Comparison of ENCODE assay signal across 1 cellular context in the genomic region with DNA sequence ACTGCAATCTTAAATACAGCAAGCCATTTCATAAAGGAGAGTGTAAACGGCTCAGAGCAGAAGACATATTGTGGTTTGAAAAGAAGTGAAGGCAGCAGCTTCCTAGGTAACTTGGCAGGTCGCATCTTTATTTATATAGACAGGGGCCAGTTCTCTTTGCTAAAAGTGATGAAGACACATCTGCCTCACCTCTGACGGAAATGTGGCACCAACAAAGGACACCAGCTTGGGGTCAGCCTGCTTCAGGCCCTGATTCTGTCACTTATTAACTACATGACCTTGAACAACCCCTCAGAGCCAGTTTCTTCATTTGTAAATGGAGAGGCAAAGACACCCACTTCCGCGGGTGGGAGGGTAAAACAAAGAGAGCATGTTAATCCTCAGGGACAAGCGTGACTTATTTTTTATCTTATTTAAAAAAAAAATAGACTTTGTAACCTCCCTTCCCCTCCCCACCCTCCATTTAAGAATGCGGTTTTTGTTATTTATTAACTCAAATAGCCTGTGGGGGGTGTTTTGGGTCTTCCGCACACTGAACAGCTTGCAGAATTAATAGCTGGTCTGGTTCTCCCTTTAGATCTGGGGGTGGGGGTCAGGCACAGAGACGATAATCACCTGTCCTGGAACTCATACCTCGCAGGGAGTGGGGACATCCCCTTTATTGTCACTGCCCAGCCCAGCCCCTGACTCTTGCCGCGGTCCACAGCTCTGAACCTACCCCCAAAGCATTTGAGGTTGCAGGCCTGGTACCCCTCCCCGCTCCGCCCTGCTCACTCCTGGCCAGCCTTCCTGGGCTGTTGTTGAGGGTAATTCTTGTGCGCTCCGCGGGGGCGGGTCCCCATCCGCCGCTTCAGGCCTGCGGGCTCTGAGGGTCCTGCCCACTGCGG.
TF ChIP-seq lines count a peak whose summit lies in the region.

No MANE protein-coding gene starts in this region.

TF ChIP-seq in HepG2, 621 proteins besides CTCF, POLR2A, EP300 and RAD21 (continued from another document and continues in another):
- TF ChIP-seq CHD4 (IDR thresholded peaks at IDR 0.05; ENCODE audit: borderline replicate concordance, low read length) (peak; percentile 20; the same call in 1 of the 2 replicates), CEBPG (CRISPR knock-in tag; IDR thresholded peaks at IDR 0.05) (peak; percentile 81), THAP11 (CRISPR knock-in tag; IDR thresholded peaks at IDR 0.05) (peak; percentile 55), ZNF367 (CRISPR knock-in tag; IDR thresholded peaks at IDR 0.05; ENCODE audit: borderline replicate concordance) (0 out of 2 replicates have a peak, but pooled peaks have one; percentile 51), CHD2 (IDR thresholded peaks at IDR 0.05; ENCODE audit: low read depth, low read length) (peak; percentile 43; the same call in 1 of the 2 replicates), CCDC6 (CRISPR knock-in tag; IDR thresholded peaks at IDR 0.05) (peak; percentile 91), NCOA1 (CRISPR knock-in tag; IDR thresholded peaks at IDR 0.05) (peak; percentile 89; the same call in 1 of the 2 replicates), NFRKB (IDR thresholded peaks at IDR 0.05) (no peak), MAZ (IDR thresholded peaks at IDR 0.05; ENCODE audit: borderline replicate concordance, low read depth, low read length) (peak; percentile 100), MAZ (CRISPR knock-in tag; IDR thresholded peaks at IDR 0.05; ENCODE audit: low read depth) (peak; percentile 73; the same call in 1 of the 2 replicates), MTF1 (CRISPR knock-in tag; IDR thresholded peaks at IDR 0.05) (no peak), ELF1 (CRISPR knock-in tag; IDR thresholded peaks at IDR 0.05) (peak; percentile 80), ZBTB7A (CRISPR knock-in tag; IDR thresholded peaks at IDR 0.05) (peak; percentile 97), SRY (CRISPR knock-in tag; IDR thresholded peaks at IDR 0.05) (peak; percentile 58; the same call in 1 of the 2 replicates), ZNF30 (CRISPR knock-in tag; IDR thresholded peaks at IDR 0.05) (no peak), GTF2F1 (IDR thresholded peaks at IDR 0.05; ENCODE audit: low read length) (0 out of 2 replicates have a peak, but pooled peaks have one; percentile 14), REL (CRISPR knock-in tag; conservative IDR thresholded peaks at IDR 0.05) (0 out of 2 replicates have a peak, but pooled peaks have one; percentile 35), ZEB1 (IDR thresholded peaks at IDR 0.05; ENCODE audit: insufficient replicate concordance, low read depth) (no peak), ARID2 (CRISPR knock-in tag; IDR thresholded peaks at IDR 0.05; ENCODE audit: borderline replicate concordance) (no peak), TCF7 (IDR thresholded peaks at IDR 0.05; ENCODE audit: low read depth) (peak; percentile 95), MYC (CRISPR knock-in tag; IDR thresholded peaks at IDR 0.05; ENCODE audit: borderline replicate concordance) (peak; percentile 58), FIP1L1 (IDR thresholded peaks at IDR 0.05; ENCODE audit: borderline replicate concordance, insufficient read depth, low read depth, low read length) (no peak), ZFY (CRISPR knock-in tag; IDR thresholded peaks at IDR 0.05) (peak; percentile 71), REPIN1 (CRISPR knock-in tag; IDR thresholded peaks at IDR 0.05; ENCODE audit: borderline replicate concordance, low read depth) (peak; percentile 55; the same call in 1 of the 2 replicates), ZC3H4 (CRISPR knock-in tag; IDR thresholded peaks at IDR 0.05; ENCODE audit: borderline replicate concordance) (no peak), ZNF547 (CRISPR knock-in tag; IDR thresholded peaks at IDR 0.05) (no peak; the same call in 1 of the 2 replicates), ZFP36 (IDR thresholded peaks at IDR 0.05; ENCODE audit: borderline replicate concordance, low read depth, low read length, partially characterized antibody) (peak; percentile 12), SAFB2 (CRISPR knock-in tag; IDR thresholded peaks at IDR 0.05; ENCODE audit: borderline replicate concordance, low read depth) (0 out of 2 replicates have a peak, but pooled peaks have one; percentile 42), SOX5 (CRISPR knock-in tag; IDR thresholded peaks at IDR 0.05; ENCODE audit: borderline replicate concordance) (peak; percentile 98), GATA4 (IDR thresholded peaks at IDR 0.05; ENCODE audit: borderline replicate concordance, low read depth) (peak; percentile 97), HDAC1 (CRISPR knock-in tag; IDR thresholded peaks at IDR 0.05) (peak; percentile 54), PHF8 (CRISPR knock-in tag; IDR thresholded peaks at IDR 0.05) (0 out of 2 replicates have a peak, but pooled peaks have one; percentile 25), ZNF792 (CRISPR knock-in tag; IDR thresholded peaks at IDR 0.05) (peak; percentile 36; the same call in 1 of the 2 replicates), ZNF224 (CRISPR knock-in tag; IDR thresholded peaks at IDR 0.05) (0 out of 2 replicates have a peak, but pooled peaks have one; percentile 79)
- TF ChIP-seq, protein P1, sequence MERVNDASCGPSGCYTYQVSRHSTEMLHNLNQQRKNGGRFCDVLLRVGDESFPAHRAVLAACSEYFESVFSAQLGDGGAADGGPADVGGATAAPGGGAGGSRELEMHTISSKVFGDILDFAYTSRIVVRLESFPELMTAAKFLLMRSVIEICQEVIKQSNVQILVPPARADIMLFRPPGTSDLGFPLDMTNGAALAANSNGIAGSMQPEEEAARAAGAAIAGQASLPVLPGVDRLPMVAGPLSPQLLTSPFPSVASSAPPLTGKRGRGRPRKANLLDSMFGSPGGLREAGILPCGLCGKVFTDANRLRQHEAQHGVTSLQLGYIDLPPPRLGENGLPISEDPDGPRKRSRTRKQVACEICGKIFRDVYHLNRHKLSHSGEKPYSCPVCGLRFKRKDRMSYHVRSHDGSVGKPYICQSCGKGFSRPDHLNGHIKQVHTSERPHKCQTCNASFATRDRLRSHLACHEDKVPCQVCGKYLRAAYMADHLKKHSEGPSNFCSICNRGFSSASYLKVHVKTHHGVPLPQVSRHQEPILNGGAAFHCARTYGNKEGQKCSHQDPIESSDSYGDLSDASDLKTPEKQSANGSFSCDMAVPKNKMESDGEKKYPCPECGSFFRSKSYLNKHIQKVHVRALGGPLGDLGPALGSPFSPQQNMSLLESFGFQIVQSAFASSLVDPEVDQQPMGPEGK (CRISPR knock-in tag; IDR thresholded peaks at IDR 0.05) = peak; percentile 90
- TF ChIP-seq, protein P2, sequence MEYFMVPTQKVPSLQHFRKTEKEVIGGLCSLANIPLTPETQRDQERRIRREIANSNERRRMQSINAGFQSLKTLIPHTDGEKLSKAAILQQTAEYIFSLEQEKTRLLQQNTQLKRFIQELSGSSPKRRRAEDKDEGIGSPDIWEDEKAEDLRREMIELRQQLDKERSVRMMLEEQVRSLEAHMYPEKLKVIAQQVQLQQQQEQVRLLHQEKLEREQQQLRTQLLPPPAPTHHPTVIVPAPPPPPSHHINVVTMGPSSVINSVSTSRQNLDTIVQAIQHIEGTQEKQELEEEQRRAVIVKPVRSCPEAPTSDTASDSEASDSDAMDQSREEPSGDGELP (IDR thresholded peaks at IDR 0.05; ENCODE audit: borderline replicate concordance, low read depth) = peak; percentile 46
- TF ChIP-seq, protein P3, sequence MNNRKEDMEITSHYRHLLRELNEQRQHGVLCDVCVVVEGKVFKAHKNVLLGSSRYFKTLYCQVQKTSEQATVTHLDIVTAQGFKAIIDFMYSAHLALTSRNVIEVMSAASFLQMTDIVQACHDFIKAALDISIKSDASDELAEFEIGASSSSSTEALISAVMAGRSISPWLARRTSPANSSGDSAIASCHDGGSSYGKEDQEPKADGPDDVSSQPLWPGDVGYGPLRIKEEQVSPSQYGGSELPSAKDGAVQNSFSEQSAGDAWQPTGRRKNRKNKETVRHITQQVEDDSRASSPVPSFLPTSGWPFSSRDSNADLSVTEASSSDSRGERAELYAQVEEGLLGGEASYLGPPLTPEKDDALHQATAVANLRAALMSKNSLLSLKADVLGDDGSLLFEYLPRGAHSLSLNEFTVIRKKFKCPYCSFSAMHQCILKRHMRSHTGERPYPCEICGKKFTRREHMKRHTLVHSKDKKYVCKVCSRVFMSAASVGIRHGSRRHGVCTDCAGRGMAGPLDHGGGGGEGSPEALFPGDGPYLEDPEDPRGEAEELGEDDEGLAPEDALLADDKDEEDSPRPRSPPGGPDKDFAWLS (CRISPR knock-in tag; IDR thresholded peaks at IDR 0.05; ENCODE audit: borderline replicate concordance) = peak; percentile 93; the same call in 1 of the 2 replicates
- TF ChIP-seq, protein P4, sequence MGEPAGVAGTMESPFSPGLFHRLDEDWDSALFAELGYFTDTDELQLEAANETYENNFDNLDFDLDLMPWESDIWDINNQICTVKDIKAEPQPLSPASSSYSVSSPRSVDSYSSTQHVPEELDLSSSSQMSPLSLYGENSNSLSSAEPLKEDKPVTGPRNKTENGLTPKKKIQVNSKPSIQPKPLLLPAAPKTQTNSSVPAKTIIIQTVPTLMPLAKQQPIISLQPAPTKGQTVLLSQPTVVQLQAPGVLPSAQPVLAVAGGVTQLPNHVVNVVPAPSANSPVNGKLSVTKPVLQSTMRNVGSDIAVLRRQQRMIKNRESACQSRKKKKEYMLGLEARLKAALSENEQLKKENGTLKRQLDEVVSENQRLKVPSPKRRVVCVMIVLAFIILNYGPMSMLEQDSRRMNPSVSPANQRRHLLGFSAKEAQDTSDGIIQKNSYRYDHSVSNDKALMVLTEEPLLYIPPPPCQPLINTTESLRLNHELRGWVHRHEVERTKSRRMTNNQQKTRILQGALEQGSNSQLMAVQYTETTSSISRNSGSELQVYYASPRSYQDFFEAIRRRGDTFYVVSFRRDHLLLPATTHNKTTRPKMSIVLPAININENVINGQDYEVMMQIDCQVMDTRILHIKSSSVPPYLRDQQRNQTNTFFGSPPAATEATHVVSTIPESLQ (CRISPR knock-in tag; conservative IDR thresholded peaks at IDR 0.05) = no peak
- TF ChIP-seq, protein P5, sequence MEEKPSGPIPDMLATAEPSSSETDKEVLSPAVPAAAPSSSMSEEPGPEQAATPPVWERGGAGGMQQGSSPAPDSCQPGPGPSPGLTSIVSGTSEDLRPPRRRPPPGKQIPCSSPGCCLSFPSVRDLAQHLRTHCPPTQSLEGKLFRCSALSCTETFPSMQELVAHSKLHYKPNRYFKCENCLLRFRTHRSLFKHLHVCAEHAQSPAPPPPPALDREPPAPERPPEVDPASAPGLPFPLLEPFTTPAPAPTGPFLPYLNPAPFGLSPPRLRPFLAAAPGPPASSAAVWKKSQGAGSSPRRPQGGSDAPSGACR (CRISPR knock-in tag; IDR thresholded peaks at IDR 0.05) = peak; percentile 69
- TF ChIP-seq, protein P6, sequence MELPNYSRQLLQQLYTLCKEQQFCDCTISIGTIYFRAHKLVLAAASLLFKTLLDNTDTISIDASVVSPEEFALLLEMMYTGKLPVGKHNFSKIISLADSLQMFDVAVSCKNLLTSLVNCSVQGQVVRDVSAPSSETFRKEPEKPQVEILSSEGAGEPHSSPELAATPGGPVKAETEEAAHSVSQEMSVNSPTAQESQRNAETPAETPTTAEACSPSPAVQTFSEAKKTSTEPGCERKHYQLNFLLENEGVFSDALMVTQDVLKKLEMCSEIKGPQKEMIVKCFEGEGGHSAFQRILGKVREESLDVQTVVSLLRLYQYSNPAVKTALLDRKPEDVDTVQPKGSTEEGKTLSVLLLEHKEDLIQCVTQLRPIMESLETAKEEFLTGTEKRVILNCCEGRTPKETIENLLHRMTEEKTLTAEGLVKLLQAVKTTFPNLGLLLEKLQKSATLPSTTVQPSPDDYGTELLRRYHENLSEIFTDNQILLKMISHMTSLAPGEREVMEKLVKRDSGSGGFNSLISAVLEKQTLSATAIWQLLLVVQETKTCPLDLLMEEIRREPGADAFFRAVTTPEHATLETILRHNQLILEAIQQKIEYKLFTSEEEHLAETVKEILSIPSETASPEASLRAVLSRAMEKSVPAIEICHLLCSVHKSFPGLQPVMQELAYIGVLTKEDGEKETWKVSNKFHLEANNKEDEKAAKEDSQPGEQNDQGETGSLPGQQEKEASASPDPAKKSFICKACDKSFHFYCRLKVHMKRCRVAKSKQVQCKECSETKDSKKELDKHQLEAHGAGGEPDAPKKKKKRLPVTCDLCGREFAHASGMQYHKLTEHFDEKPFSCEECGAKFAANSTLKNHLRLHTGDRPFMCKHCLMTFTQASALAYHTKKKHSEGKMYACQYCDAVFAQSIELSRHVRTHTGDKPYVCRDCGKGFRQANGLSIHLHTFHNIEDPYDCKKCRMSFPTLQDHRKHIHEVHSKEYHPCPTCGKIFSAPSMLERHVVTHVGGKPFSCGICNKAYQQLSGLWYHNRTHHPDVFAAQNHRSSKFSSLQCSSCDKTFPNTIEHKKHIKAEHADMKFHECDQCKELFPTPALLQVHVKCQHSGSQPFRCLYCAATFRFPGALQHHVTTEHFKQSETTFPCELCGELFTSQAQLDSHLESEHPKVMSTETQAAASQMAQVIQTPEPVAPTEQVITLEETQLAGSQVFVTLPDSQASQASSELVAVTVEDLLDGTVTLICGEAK (IDR thresholded peaks at IDR 0.05) = no peak
- TF ChIP-seq, protein P6 (CRISPR knock-in tag; IDR thresholded peaks at IDR 0.05) = peak; percentile 79; the same call in 1 of the 2 replicates
- TF ChIP-seq, protein P7, sequence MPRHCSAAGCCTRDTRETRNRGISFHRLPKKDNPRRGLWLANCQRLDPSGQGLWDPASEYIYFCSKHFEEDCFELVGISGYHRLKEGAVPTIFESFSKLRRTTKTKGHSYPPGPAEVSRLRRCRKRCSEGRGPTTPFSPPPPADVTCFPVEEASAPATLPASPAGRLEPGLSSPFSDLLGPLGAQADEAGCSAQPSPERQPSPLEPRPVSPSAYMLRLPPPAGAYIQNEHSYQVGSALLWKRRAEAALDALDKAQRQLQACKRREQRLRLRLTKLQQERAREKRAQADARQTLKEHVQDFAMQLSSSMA (CRISPR knock-in tag; IDR thresholded peaks at IDR 0.05) = peak; percentile 3; the same call in 1 of the 2 replicates
